Comparison of ENCODE assay signal across 12 cellular contexts in genomic region chr7:3592438-3593134, GRCh38.
DNase-seq lines count a peak whose midpoint lies in the region; ATAC-seq and TF ChIP-seq lines count a peak whose summit lies in the region.
"Had no signal": no experiment of that assay in that cellular context is flagged by ENCODE, and none has a peak within 500 bp of the region (broad histone marks: within the 10 kb centered on the region; RNA-seq: fewer than 3 reads in every experiment).

No MANE protein-coding gene starts in this region.

- DNase-seq in NCI-H1417 treated with DMSO at 0.1 percent for 48 hours (lab: John Stamatoyannopoulos, UW): peak; percentile 75
- peak; percentile 76 to 79 for DNase-seq in SHP77 (lab: John Stamatoyannopoulos, UW)
- no peak for DNase-seq in left colon
- no peak for DNase-seq in type B pancreatic cell (ENCODE audit: extremely low spot score, unreplicated experiment)
- DNase-seq in hypothalamus (lab: John Stamatoyannopoulos, UW): no peak
- no peak for DNase-seq in stimulated activated CD4-positive, alpha-beta T cell treated with anti-CD3 and anti-CD28 coated beads, Interleukin-2, amount 100 ng/mL, for 48 hours
- DNase-seq: cortex of kidney; islet precursor cell; Karpas-422; stimulated activated CD4-positive, alpha-beta T cell treated with anti-CD3 and anti-CD28 coated beads, Interleukin-12 subunit alpha, Interleukin-12 subunit beta, amount 100 ng/mL, for 4 hours had no signal

- no peaks in the 10 kb centered on the region for H3K27me3 Mint-ChIP-seq in type B pancreatic cell
- H3K27me3 Mint-ChIP-seq: activated naive CD4-positive, alpha-beta T cell treated with anti-CD3 and anti-CD28 coated beads, Interleukin-2, amount 50 U/mL, for 24 hours had no signal

- intact Hi-C loops in left colon (cut with DNase I, micrococcal nuclease): no loop called here

- TF ChIP-seq CTCF in type B pancreatic cell (conservative IDR thresholded peaks at IDR 0.05): no peak

- H3K4me1 Mint-ChIP-seq in type B pancreatic cell (ENCODE audit: unreplicated experiment): peaks cover 19% of the 10 kb centered on the region

- H3K36me3 Mint-ChIP-seq in type B pancreatic cell: no peaks in the 10 kb centered on the region
- H3K36me3 Mint-ChIP-seq: activated naive CD4-positive, alpha-beta T cell treated with anti-CD3 and anti-CD28 coated beads, Interleukin-2, amount 50 U/mL, for 24 hours had no signal

- H3K9me3 Mint-ChIP-seq in type B pancreatic cell: no peaks in the 10 kb centered on the region
- H3K9me3 Mint-ChIP-seq: activated naive CD4-positive, alpha-beta T cell treated with anti-CD3 and anti-CD28 coated beads, Interleukin-2, amount 50 U/mL, for 24 hours had no signal

- H3K27ac Mint-ChIP-seq in type B pancreatic cell: no peak overlapping the region
- H3K27ac Mint-ChIP-seq: activated naive CD4-positive, alpha-beta T cell treated with anti-CD3 and anti-CD28 coated beads, Interleukin-2, amount 50 U/mL, for 24 hours had no signal

- peak overlapping the region; percentile 27 for H3K4me3 Mint-ChIP-seq in type B pancreatic cell
- H3K4me3 Mint-ChIP-seq: activated naive CD4-positive, alpha-beta T cell treated with anti-CD3 and anti-CD28 coated beads, Interleukin-2, amount 50 U/mL, for 24 hours had no signal

- ATAC-seq in left colon: peak; percentile 70
- ATAC-seq in HG02642 (IDR thresholded peaks at IDR 0.05; ENCODE audit: poor library complexity, unreplicated experiment): no peak

Comparison
In these comparisons a context has a peak if more than half of its experiments do, and no peak if none do; other contexts are left out.
1. DNase-seq: peak in NCI-H1417 treated with DMSO at 0.1 percent for 48 hours (single experiment) and SHP77 (2 of 2); none in left colon (0 of 2), type B pancreatic cell (single experiment), hypothalamus (0 of 51) and stimulated activated CD4-positive, alpha-beta T cell treated with anti-CD3 and anti-CD28 coated beads, Interleukin-2, amount 100 ng/mL, for 48 hours (0 of 2).